ENCODE assay signal across 8 cellular contexts in the genomic region with DNA sequence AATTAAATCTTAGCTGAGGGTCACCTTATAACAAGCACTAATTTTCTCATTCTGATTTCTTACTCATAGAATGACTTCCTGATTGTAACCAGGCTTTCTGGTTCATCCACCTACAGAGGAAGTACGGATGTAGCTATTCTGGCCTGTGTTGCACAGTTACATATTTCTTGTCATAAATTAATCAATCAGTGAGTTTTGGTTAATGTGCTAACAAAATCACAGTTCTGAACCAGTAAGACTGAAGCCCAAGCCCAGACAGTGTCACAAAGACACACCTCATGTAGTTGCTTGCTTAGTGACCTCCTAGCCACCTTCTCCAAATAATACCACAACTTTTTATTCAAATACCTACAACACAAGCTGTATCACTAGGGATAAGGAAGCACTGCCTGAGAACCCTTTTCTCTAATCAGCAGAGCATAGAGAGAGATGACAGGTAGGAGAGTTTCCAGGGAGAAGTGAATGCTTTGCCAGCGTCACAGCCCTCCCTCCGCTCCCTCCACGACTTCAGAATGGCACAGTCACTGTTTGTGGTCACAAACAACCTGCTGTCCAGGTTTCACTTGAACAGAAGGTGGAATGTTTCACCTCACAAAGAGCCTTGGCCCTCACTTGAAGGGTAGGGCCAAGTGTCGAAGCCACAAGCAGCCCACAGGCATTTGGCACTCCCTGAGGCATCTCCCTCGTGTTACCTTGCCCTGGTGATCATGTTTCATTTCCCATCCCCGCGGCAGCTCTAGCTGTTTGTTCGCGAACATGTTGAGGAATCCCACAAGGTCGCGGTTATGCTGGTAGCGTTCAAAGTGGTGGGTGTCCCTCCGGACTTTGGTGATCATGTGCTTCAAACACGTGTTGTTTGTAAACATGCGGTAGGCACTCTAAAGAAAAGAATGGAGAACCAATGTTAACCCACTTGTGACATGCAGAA.
DNase-seq lines count a peak whose midpoint lies in the region; ATAC-seq and TF ChIP-seq lines count a peak whose summit lies in the region.

No MANE protein-coding gene starts in this region.

- H3K27me3 ChIP-seq in kidney epithelial cell (ENCODE audit: control insufficient read depth, insufficient read depth, low read length): no peaks in the 10 kb centered on the region
- no peaks in the 10 kb centered on the region for H3K27me3 ChIP-seq in tibial artery

- H3K4me1 ChIP-seq in tibial artery: no peaks in the 10 kb centered on the region

- POLR2A ChIA-PET in RWPE1 (lab: Yijun Ruan, JAX; ENCODE audit: low non-redundant PET): no interaction called here

- ATAC-seq in HG03469 (IDR thresholded peaks at IDR 0.05; ENCODE audit: unreplicated experiment): no peak

- no peak overlapping the region for H3K27ac ChIP-seq in RWPE1
- no peak overlapping the region for H3K27ac ChIP-seq in tibial artery

- no peak for TF ChIP-seq CTCF in RWPE1 (conservative IDR thresholded peaks at IDR 0.05; ENCODE audit: low read depth)
- TF ChIP-seq CTCF in kidney epithelial cell (IDR thresholded peaks at IDR 0.05; ENCODE audit: insufficient read depth, low read length, poor library complexity, severe bottlenecking): no peak
- TF ChIP-seq CTCF in tibial artery (IDR thresholded peaks at IDR 0.05): no peak

- peak; percentile 84 for DNase-seq in Daoy (ENCODE audit: low read depth)
- DNase-seq in H4 (ENCODE audit: low spot score): peak; percentile 97
- DNase-seq in RWPE1 (ENCODE audit: low spot score): peak; percentile 55
- DNase-seq in kidney epithelial cell (ENCODE audit: low read depth): peak; percentile 72
- no peak for DNase-seq in NCI-H2171 (lab: John Stamatoyannopoulos, UW)
- DNase-seq in tibial artery: no peak
- no peak for DNase-seq in stimulated activated naive CD4-positive, alpha-beta T cell (lab: John Stamatoyannopoulos, UW)

- H3K36me3 ChIP-seq in kidney epithelial cell (ENCODE audit: control insufficient read depth, insufficient read depth, low read length): no peaks in the 10 kb centered on the region
- no peaks in the 10 kb centered on the region for H3K36me3 ChIP-seq in tibial artery

- no peaks in the 10 kb centered on the region for H3K9me3 ChIP-seq in tibial artery

- CTCF ChIA-PET in RWPE1 (lab: Yijun Ruan, JAX): interaction anchor here (0.6 to 2.1 kb wide), 5 partner anchors 15 to 214 kb away, joined by 3 to 7 read pairs (median 3); no protein-coding TSS in a partner anchor

- intact Hi-C loops in tibial artery (cut with DNase I; ENCODE audit: low total_unique reads): no loop called here

- no peak overlapping the region for H3K4me3 ChIP-seq in kidney epithelial cell (ENCODE audit: low read depth, low read length)
- H3K4me3 ChIP-seq in tibial artery: no peak overlapping the region

Comparison
In these comparisons a context has a peak if more than half of its experiments do, and no peak if none do; other contexts are left out.
1. DNase-seq: peak in Daoy (single experiment), H4 (single experiment), RWPE1 (single experiment) and kidney epithelial cell (single experiment); none in NCI-H2171 (single experiment), tibial artery (0 of 2) and stimulated activated naive CD4-positive, alpha-beta T cell (0 of 6).